In the genomic region with DNA sequence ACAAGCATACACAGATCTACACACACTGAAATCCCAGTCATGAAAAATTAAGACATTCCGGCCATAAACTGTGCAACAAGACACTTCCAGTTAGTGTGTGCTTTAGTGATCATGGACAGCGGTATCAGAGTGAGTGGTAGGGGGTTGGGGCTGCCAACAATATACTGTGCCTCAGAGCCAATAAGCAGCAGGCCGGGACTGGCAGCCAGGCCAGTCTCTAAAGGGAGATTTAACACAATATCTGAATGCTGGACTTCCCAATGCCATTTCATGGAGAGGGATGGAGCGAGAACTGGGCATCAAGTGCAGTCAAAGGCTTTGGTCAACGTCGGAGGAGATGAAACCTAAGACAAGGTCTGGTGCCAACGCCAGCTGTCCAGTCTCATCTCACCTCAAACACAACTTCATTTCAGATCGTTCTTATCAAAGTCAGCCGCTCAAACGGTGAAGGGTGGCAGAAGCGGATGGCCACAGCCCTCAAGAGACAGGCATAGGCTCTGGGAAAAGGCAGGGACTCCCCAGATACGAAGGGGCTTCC, we compare ENCODE assay signal across 8 cellular contexts. TPM values are rescaled to one million over a fixed set of nuclear protein-coding genes. Genes with fewer than 3 reads are reported as not detected.
DNase-seq lines count a peak whose midpoint lies in the region; ATAC-seq and TF ChIP-seq lines count a peak whose summit lies in the region.

No MANE protein-coding gene starts in this region.

- peaks cover 8 to 13% (median 13%) of the 10 kb centered on the region in 3 donors for H3K27me3 Mint-ChIP-seq in immature natural killer cell (ENCODE audit: low read depth in 3 of 3)

- intact Hi-C loops in HCT116 (cut with micrococcal nuclease) (no loop called here), body of pancreas (cut with DNase I) (no loop called here)

- no peak for ATAC-seq in HCT116
- no peak for ATAC-seq in body of pancreas
- no peak for ATAC-seq in HG03175 (IDR thresholded peaks at IDR 0.05; ENCODE audit: unreplicated experiment)

- H3K4me1 ChIP-seq in HCT116 (ENCODE audit: control insufficient read depth in 1 of 2, insufficient read depth in 2 of 2, low read length in 2 of 2) (peaks cover 19 to 32% of the 10 kb centered on the region in 2 experiments), SJCRH30 (peaks cover 5% of the 10 kb centered on the region; the same call in 1 of the 2 replicates), body of pancreas (peaks cover 31% of the 10 kb centered on the region)

- H2AFZ ChIP-seq in HCT116 (ENCODE audit: low read depth, low read length, poor library complexity, severe bottlenecking), result no peak overlapping the region

- TF ChIP-seq RAD21 in HCT116 (IDR thresholded peaks at IDR 0.05; ENCODE audit: low read depth), result no peak

- H3K36me3 ChIP-seq in HCT116 (ENCODE audit: control insufficient read depth in 1 of 2, insufficient read depth in 2 of 2, low read length in 2 of 2) (no peaks in the 10 kb centered on the region), SJCRH30 (no peaks in the 10 kb centered on the region), body of pancreas (replicated peaks in 1 of 2; ENCODE audit: insufficient read depth in 1 of 2, low read depth in 2 of 2) (no peaks in the 10 kb centered on the region)

- H3K9me2 ChIP-seq in HCT116 (ENCODE audit: insufficient read depth), result no peaks in the 10 kb centered on the region

- RAD21 ChIA-PET in HCT116 (lab: Charles Lee; ENCODE audit: low non-redundant PET in 1 of 2, low total read pairs in 2 of 2, uncharacterized antibody in 2 of 2, unreplicated experiment in 2 of 2), result no interaction called here

- H3K9me3 ChIP-seq in HCT116 (ENCODE audit: control insufficient read depth in 1 of 2, insufficient read depth in 1 of 2, low read depth in 1 of 2, low read length in 2 of 2), result no peaks in the 10 kb centered on the region
- H3K9me3 ChIP-seq in SJCRH30 (replicated peaks), result no peaks in the 10 kb centered on the region
- H3K9me3 ChIP-seq in body of pancreas, result no peaks in the 10 kb centered on the region

- H3K27me3 ChIP-seq in HCT116 (ENCODE audit: insufficient read depth, low read length), result no peaks in the 10 kb centered on the region
- H3K27me3 ChIP-seq in SJCRH30, result no peaks in the 10 kb centered on the region
- no peaks in the 10 kb centered on the region for H3K27me3 ChIP-seq in body of pancreas

- H3K79me2 ChIP-seq in HCT116 (ENCODE audit: insufficient read depth, low read length), result peaks cover 57% of the 10 kb centered on the region

- POLR2A ChIA-PET in HCT116 (lab: Charles Lee), result interaction anchor here (1.2 to 1.4 kb wide), 3 partner anchors 10 to 209 kb away, joined by 3 to 7 read pairs (median 4); a partner anchor contains a TSS

- no peaks in the 10 kb centered on the region for H3K36me3 Mint-ChIP-seq in immature natural killer cell

- no peaks in the 10 kb centered on the region for H3K9me3 Mint-ChIP-seq in immature natural killer cell

- BruUV-seq in HCT116 (replicated peaks; lab: Mats Ljungman, UMichigan), result TSS peak; percentile 48

- H3K27ac ChIP-seq in C4-2B (peak overlapping the region; percentile 99), HCT116 (ENCODE audit: low read depth, low read length) (peak overlapping the region; percentile 94), SJCRH30 (peak overlapping the region; percentile 94), body of pancreas (peak overlapping the region; percentile 71 to 98 (median 93)), skin epidermis (peak overlapping the region; percentile 88 to 99 (median 97))

- TF ChIP-seq POLR2A in HCT116 (IDR thresholded peaks at IDR 0.05; ENCODE audit: borderline replicate concordance, extremely low read depth, insufficient read depth, insufficient read length) (no peak), body of pancreas (IDR thresholded peaks at IDR 0.05) (no peak)

- no peaks in the 10 kb centered on the region for H4K20me1 ChIP-seq in HCT116 (ENCODE audit: insufficient read depth)

- DNase-seq in HCT116 (ENCODE audit: low read depth, low spot score), result no peak
- peak; percentile 23 to 61 for DNase-seq in SJCRH30
- peak; percentile 23 to 54 (median 38) for DNase-seq in body of pancreas
- peak in 1 of 3 donors; percentile 23 for DNase-seq in immature natural killer cell
- no peak for DNase-seq in HPDE6-E6E7 (ENCODE audit: extremely low spot score)

- H3K4me3 Mint-ChIP-seq in immature natural killer cell, result peak overlapping the region; percentile 94 to 97 (median 95)

- no peak for TF ChIP-seq CTCF in C4-2B (conservative IDR thresholded peaks at IDR 0.05)
- no peak for TF ChIP-seq CTCF in HCT116 (IDR thresholded peaks at IDR 0.05 in 2 of 3, conservative IDR thresholded peaks at IDR 0.05 in 1 of 3; ENCODE audit: borderline replicate concordance in 1 of 3, insufficient read depth in 1 of 3, low read depth in 2 of 3, low read length in 2 of 3)
- TF ChIP-seq CTCF in body of pancreas (IDR thresholded peaks at IDR 0.05), result no peak

- WGBS in body of pancreas, 2 donors, result 2 to 3% methylated on average over 9 to 12 of the region's 12 CpGs

- CTCF ChIA-PET in HCT116 (lab: Charles Lee), result interaction anchor here (1.6 to 2.2 kb wide), 2 partner anchors 76 to 159 kb away, joined by 3 to 9 read pairs; no protein-coding TSS in a partner anchor

- H3K9ac ChIP-seq in HCT116 (ENCODE audit: low read length), result peak overlapping the region; percentile 87

- peak overlapping the region; percentile 88 for H3K4me2 ChIP-seq in HCT116 (ENCODE audit: low read length)

- peak overlapping the region; percentile 88 to 98 (median 95) for H3K27ac Mint-ChIP-seq in immature natural killer cell

- peaks cover 42 to 53% of the 10 kb centered on the region in 2 donors for H3K4me1 Mint-ChIP-seq in immature natural killer cell

- H3K4me3 ChIP-seq in HCT116 (replicated peaks in 1 of 2; ENCODE audit: low read depth in 1 of 2, low read length in 2 of 2) (peak overlapping the region; percentile 80 to 87), SJCRH30 (peak overlapping the region; percentile 93), body of pancreas (peak overlapping the region; percentile 79 to 92), skin epidermis (peak overlapping the region; percentile 70 to 96 (median 85))

TF ChIP-seq in HCT116, 20 proteins besides CTCF, POLR2A, EP300 and RAD21:
- TF ChIP-seq JUND (IDR thresholded peaks at IDR 0.05) (no peak), EGR1 (IDR thresholded peaks at IDR 0.05; ENCODE audit: low read depth) (no peak), SRF (IDR thresholded peaks at IDR 0.05; ENCODE audit: low read depth) (no peak), SP1 (IDR thresholded peaks at IDR 0.05; ENCODE audit: low read depth) (no peak), YY1 (IDR thresholded peaks at IDR 0.05; ENCODE audit: extremely low read depth, insufficient replicate concordance, low read depth, low read length) (no peak), FOSL1 (IDR thresholded peaks at IDR 0.05; ENCODE audit: low read depth) (no peak)
- TF ChIP-seq, protein P1, sequence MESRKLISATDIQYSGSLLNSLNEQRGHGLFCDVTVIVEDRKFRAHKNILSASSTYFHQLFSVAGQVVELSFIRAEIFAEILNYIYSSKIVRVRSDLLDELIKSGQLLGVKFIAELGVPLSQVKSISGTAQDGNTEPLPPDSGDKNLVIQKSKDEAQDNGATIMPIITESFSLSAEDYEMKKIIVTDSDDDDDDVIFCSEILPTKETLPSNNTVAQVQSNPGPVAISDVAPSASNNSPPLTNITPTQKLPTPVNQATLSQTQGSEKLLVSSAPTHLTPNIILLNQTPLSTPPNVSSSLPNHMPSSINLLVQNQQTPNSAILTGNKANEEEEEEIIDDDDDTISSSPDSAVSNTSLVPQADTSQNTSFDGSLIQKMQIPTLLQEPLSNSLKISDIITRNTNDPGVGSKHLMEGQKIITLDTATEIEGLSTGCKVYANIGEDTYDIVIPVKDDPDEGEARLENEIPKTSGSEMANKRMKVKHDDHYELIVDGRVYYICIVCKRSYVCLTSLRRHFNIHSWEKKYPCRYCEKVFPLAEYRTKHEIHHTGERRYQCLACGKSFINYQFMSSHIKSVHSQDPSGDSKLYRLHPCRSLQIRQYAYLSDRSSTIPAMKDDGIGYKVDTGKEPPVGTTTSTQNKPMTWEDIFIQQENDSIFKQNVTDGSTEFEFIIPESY (IDR thresholded peaks at IDR 0.05; ENCODE audit: extremely low read depth, insufficient replicate concordance, low read length), result no peak
- TF ChIP-seq, protein P2, sequence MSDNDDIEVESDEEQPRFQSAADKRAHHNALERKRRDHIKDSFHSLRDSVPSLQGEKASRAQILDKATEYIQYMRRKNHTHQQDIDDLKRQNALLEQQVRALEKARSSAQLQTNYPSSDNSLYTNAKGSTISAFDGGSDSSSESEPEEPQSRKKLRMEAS (IDR thresholded peaks at IDR 0.05), result no peak

RNA-seq across cellular contexts. Expression of a gene that starts 1.0 kb away (rescaled TPM):
- total RNA-seq in HCT116 (2021; ENCODE audit: unreplicated experiment) (67.0 TPM), body of pancreas (10 to 100 TPM; 15.8 to 19.7 TPM)
- 35.6 and 36.1 TPM in 2 replicates for polyA plus RNA-seq in HCT116 (2012)
- total RNA-seq in SJCRH30 (2014; rRNA removed; shearing (Covaris generic)), result 29.7 and 31.0 TPM in 2 replicates
- polyA plus RNA-seq in immature natural killer cell, result 1 to 10 TPM; 4.5 to 8.1 (median 5.5) TPM

RNA-seq across cellular contexts. Expression of a gene that starts 31.3 kb away (rescaled TPM):
- not detected for total RNA-seq in HCT116 (2021; ENCODE audit: unreplicated experiment)
- polyA plus RNA-seq in HCT116 (2012), result not detected in 2 replicates
- total RNA-seq in SJCRH30 (2014; rRNA removed; shearing (Covaris generic)), result not detected in 2 replicates
- not detected for total RNA-seq in body of pancreas
- polyA plus RNA-seq in immature natural killer cell, result not detected

Comparison
In these comparisons a context has a peak if more than half of its experiments do, and no peak if none do; other contexts are left out.
1. DNase-seq: peak in SJCRH30 (2 of 2) and body of pancreas (4 of 4); none in HCT116 (single experiment) and HPDE6-E6E7 (single experiment).
2. Peak in every context shown above with its lines, with median percentiles within 50 percentile points of each other: H3K27ac ChIP-seq and H3K4me3 ChIP-seq.